Comparison of ENCODE assay signal across 8 cellular contexts in genomic region chr3:17023006-17023664, GRCh38.
DNase-seq lines count a peak whose midpoint lies in the region; ATAC-seq and TF ChIP-seq lines count a peak whose summit lies in the region.

No MANE protein-coding gene starts in this region.

- H3K9me3 ChIP-seq in body of pancreas (no peaks in the 10 kb centered on the region), sigmoid colon (no peaks in the 10 kb centered on the region)

- H3K4me1 ChIP-seq in body of pancreas (peaks cover 5% of the 10 kb centered on the region), sigmoid colon (no peaks in the 10 kb centered on the region)

- no peaks in the 10 kb centered on the region for H3K27me3 ChIP-seq in body of pancreas
- H3K27me3 ChIP-seq in sigmoid colon = no peaks in the 10 kb centered on the region

- intact Hi-C loops in body of pancreas (cut with DNase I) (loop anchor here (10.0 kb wide), 1 partner anchor 148 kb away; no protein-coding TSS in a partner anchor), sigmoid colon (cut with DNase I) (no loop called here)

- no peak for TF ChIP-seq POLR2A in body of pancreas (IDR thresholded peaks at IDR 0.05)
- TF ChIP-seq POLR2A in erythroblast (IDR thresholded peaks at IDR 0.05; ENCODE audit: low read length) = no peak
- no peak for TF ChIP-seq POLR2A in sigmoid colon (IDR thresholded peaks at IDR 0.05)

- TF ChIP-seq CTCF in body of pancreas (IDR thresholded peaks at IDR 0.05) = no peak
- TF ChIP-seq CTCF in sigmoid colon (IDR thresholded peaks at IDR 0.05) = no peak

- H3K36me3 ChIP-seq in body of pancreas (replicated peaks in 1 of 2; ENCODE audit: insufficient read depth in 1 of 2, low read depth in 2 of 2) = no peaks in the 10 kb centered on the region
- H3K36me3 ChIP-seq in sigmoid colon = no peaks in the 10 kb centered on the region

- TF ChIP-seq EP300 in sigmoid colon (IDR thresholded peaks at IDR 0.05) = no peak

- peak; percentile 58 for DNase-seq in activated CD8-positive, alpha-beta memory T cell treated with anti-CD3 and anti-CD28 coated beads, Interleukin-2, amount 50 U/mL, for 48 hours
- peak; percentile 64 for DNase-seq in stimulated activated CD4-positive, alpha-beta T cell treated with anti-CD3 and anti-CD28 coated beads, Interleukin-15, amount 100 ng/mL, for 24 hours
- DNase-seq in GM19238 (ENCODE audit: insufficient read length, low spot score) (no peak), body of pancreas (no peak), erythroblast (lab: John Stamatoyannopoulos, UW) (no peak), sigmoid colon (no peak)

- no peak overlapping the region for H3K27ac ChIP-seq in body of pancreas
- no peak overlapping the region for H3K27ac ChIP-seq in sigmoid colon

- peak; percentile 95 for ATAC-seq in GM18907 (IDR thresholded peaks at IDR 0.05; ENCODE audit: unreplicated experiment)
- ATAC-seq in HG03097 (IDR thresholded peaks at IDR 0.05; ENCODE audit: low FRiP score, unreplicated experiment) = peak; percentile 90
- no peak for ATAC-seq in body of pancreas

- 78 to 87% methylated on average over 6 of the region's 6 CpGs for WGBS in body of pancreas, 2 donors
- 56 to 70% methylated on average over 6 of the region's 6 CpGs for WGBS in sigmoid colon, 2 donors

- H3K4me3 ChIP-seq in body of pancreas (no peak overlapping the region), sigmoid colon (no peak overlapping the region)

Comparison
In these comparisons a context has a peak if more than half of its experiments do, and no peak if none do; other contexts are left out.
1. DNase-seq: peak in activated CD8-positive, alpha-beta memory T cell treated with anti-CD3 and anti-CD28 coated beads, Interleukin-2, amount 50 U/mL, for 48 hours (single experiment) and stimulated activated CD4-positive, alpha-beta T cell treated with anti-CD3 and anti-CD28 coated beads, Interleukin-15, amount 100 ng/mL, for 24 hours (single experiment); none in GM19238 (single experiment), body of pancreas (0 of 4), erythroblast (0 of 2) and sigmoid colon (single experiment).